ENCODE assay signal across 10 cellular contexts in the genomic region with DNA sequence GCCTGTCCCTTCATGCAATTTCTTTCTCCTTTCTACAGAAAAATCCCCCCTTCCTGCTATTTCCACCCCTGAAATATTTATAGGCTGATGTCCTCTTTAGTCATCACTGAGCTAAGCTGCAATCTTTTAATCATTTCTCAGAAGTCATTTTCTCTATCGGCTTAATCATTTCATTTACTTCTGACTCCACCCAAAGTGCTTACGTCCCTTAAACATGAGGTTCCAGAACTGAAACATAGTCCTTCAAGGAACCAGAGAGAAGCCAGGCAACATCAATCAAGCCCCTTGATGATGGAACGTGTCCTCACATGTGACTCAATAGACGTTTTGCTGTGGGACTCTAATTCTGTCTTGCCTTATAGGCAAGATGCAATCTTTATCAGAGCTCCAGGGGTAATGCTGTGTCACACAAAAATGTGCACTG.
DNase-seq lines count a peak whose midpoint lies in the region; ATAC-seq and TF ChIP-seq lines count a peak whose summit lies in the region.
"Had no signal": no experiment of that assay in that cellular context is flagged by ENCODE, and none has a peak within 500 bp of the region (broad histone marks: within the 10 kb centered on the region; RNA-seq: fewer than 3 reads in every experiment).

No MANE protein-coding gene starts in this region.

- WGBS in mammary epithelial cell (ENCODE audit: low coverage, missing lambda C conversion rate), result 0% methylated on average over 4 of the region's 4 CpGs
- WGBS in mesendoderm (ENCODE audit: extremely low coverage, insufficient coverage, low lambda C conversion rate), result no CpG with 5 or more reads among the region's 4 CpGs

- dilution Hi-C loops in mammary epithelial cell (cut with HindIII; ENCODE audit: low sequenced_read_pairs), result no loop called here

- ATAC-seq in HG03565 (IDR thresholded peaks at IDR 0.05; ENCODE audit: unreplicated experiment), result no peak

- no peak overlapping the region for H3K56ac ChIP-seq in mesendoderm (ENCODE audit: low read length)

- H2AK5ac ChIP-seq in mesendoderm (ENCODE audit: low read length), result no peak overlapping the region

- BruUV-seq in Calu3 (replicated peaks; lab: Mats Ljungman, UMichigan) (no TSS peak), mammary epithelial cell (replicated peaks; lab: Mats Ljungman, UMichigan) (no TSS peak)

- no peak overlapping the region for H4K8ac ChIP-seq in mesendoderm (ENCODE audit: low read depth, low read length)

- no peak overlapping the region for H4K5ac ChIP-seq in mesendoderm (ENCODE audit: low read length)

- H3K27ac ChIP-seq in mammary epithelial cell (ENCODE audit: insufficient read depth, low read depth, low read length), result peak overlapping the region; percentile 98
- no peak overlapping the region for H3K27ac ChIP-seq in mesendoderm (ENCODE audit: low read depth, low read length)

- TF ChIP-seq CTCF in Calu3 (IDR thresholded peaks at IDR 0.05; ENCODE audit: unreplicated experiment), result no peak
- no peak for TF ChIP-seq CTCF in mammary epithelial cell (conservative IDR thresholded peaks at IDR 0.05 in 1 of 2, IDR thresholded peaks at IDR 0.05 in 1 of 2; ENCODE audit: extremely low read depth in 1 of 2, insufficient read depth in 1 of 2, low read depth in 1 of 2, low read length in 2 of 2)
- TF ChIP-seq CTCF in type B pancreatic cell (conservative IDR thresholded peaks at IDR 0.05), result no peak

- in situ Hi-C loops in mammary epithelial cell (cut with MboI; ENCODE audit: low sequenced_read_pairs in 2 of 2), result no loop called here

- H3K23ac ChIP-seq in mesendoderm (ENCODE audit: low read length), result no peak overlapping the region

- no peak overlapping the region for H3K18ac ChIP-seq in mesendoderm (ENCODE audit: low read length)

- no peaks in the 10 kb centered on the region for H3K9me3 ChIP-seq in mammary epithelial cell (replicated peaks; ENCODE audit: insufficient read depth, low read length)

- no peak overlapping the region for H3K4me3 ChIP-seq in mammary epithelial cell (replicated peaks in 1 of 3; ENCODE audit: insufficient read depth in 1 of 3, low read depth in 2 of 3, low read length in 3 of 3)
- H3K4me3 ChIP-seq in mesendoderm (ENCODE audit: low read length), result no peak overlapping the region

- H3K36me3 ChIP-seq in mammary epithelial cell (ENCODE audit: insufficient read depth, low read length) (no peaks in the 10 kb centered on the region), mesendoderm (ENCODE audit: control insufficient read depth, insufficient read depth, low read length) (no peaks in the 10 kb centered on the region)

- H2BK15ac ChIP-seq in mesendoderm (replicated peaks; ENCODE audit: low read depth), result no peak overlapping the region

- DNase-seq in Calu3 (peak; percentile 25), LoVo (ENCODE audit: low spot score) (peak; percentile 85), mammary epithelial cell (peak; percentile 97), mesendoderm (no peak), NCI-H446 (lab: John Stamatoyannopoulos, UW) (no peak), SIG-M5 treated with dmso at 0.1 percent for 504 hours (lab: John Stamatoyannopoulos, UW; ENCODE audit: unreplicated experiment) (no peak), type B pancreatic cell (ENCODE audit: extremely low spot score, unreplicated experiment) (no peak)
- DNase-seq: KG1; stimulated activated naive CD4-positive, alpha-beta T cell had no signal

- CTCF ChIA-PET in Calu3 (lab: Charles Lee) (interaction anchor here (0.6 to 0.8 kb wide), 2 partner anchors 19 to 326 kb away, joined by 3 read pairs; no protein-coding TSS in a partner anchor), mammary epithelial cell (lab: Charles Lee; ENCODE audit: low non-redundant PET) (no interaction called here)

- H3K27me3 ChIP-seq in mammary epithelial cell (ENCODE audit: insufficient read depth, low read length) (no peaks in the 10 kb centered on the region), mesendoderm (ENCODE audit: insufficient read depth, low read length, poor library complexity) (no peaks in the 10 kb centered on the region)

- peaks cover 27% of the 10 kb centered on the region for H3K4me1 Mint-ChIP-seq in Calu3 (ENCODE audit: low read depth, unreplicated experiment)
- H3K4me1 Mint-ChIP-seq in type B pancreatic cell (ENCODE audit: unreplicated experiment), result peaks cover 8% of the 10 kb centered on the region

- H3K4me1 ChIP-seq in mammary epithelial cell (ENCODE audit: insufficient read depth, low read length) (peaks cover 65% of the 10 kb centered on the region), mesendoderm (ENCODE audit: control insufficient read depth, low read depth, low read length) (no peaks in the 10 kb centered on the region)

- peak overlapping the region; percentile 58 for H3K9ac ChIP-seq in mammary epithelial cell (ENCODE audit: insufficient read depth, low read length)
- H3K9ac ChIP-seq in mesendoderm (ENCODE audit: low read length), result no peak overlapping the region

- H3K27me3 Mint-ChIP-seq in Calu3 (ENCODE audit: unreplicated experiment) (no peaks in the 10 kb centered on the region), type B pancreatic cell (no peaks in the 10 kb centered on the region)

- H3K4me3 Mint-ChIP-seq in Calu3 (ENCODE audit: low read depth, unreplicated experiment), result no peak overlapping the region
- no peak overlapping the region for H3K4me3 Mint-ChIP-seq in type B pancreatic cell

- H3K27ac Mint-ChIP-seq in Calu3 (ENCODE audit: unreplicated experiment), result no peak overlapping the region
- no peak overlapping the region for H3K27ac Mint-ChIP-seq in type B pancreatic cell

- peak overlapping the region; percentile 68 for H3K4ac ChIP-seq in mesendoderm (ENCODE audit: low read depth, low read length)

- H3K9me3 Mint-ChIP-seq in Calu3 (ENCODE audit: low read depth, unreplicated experiment) (peaks cover 4% of the 10 kb centered on the region), type B pancreatic cell (peaks cover 4% of the 10 kb centered on the region)

- H2AFZ ChIP-seq in mammary epithelial cell (ENCODE audit: low read depth, low read length), result peak overlapping the region; percentile 20

- intact Hi-C loops in Calu3 (cut with micrococcal nuclease; ENCODE audit: unreplicated experiment) (loop anchor here (2.0 kb wide), 2 partner anchors 51 to 319 kb away; no protein-coding TSS in a partner anchor), mammary epithelial cell (cut with micrococcal nuclease) (loop anchor here (1.0 to 2.0 kb wide), 9 partner anchors 24 to 371 kb away; a partner anchor contains a TSS)

- no peak overlapping the region for H2BK5ac ChIP-seq in mesendoderm (ENCODE audit: low read length)

- no peaks in the 10 kb centered on the region for H3K79me1 ChIP-seq in mesendoderm (ENCODE audit: low read length)

- H4K20me1 ChIP-seq in mammary epithelial cell (ENCODE audit: insufficient read depth, low read length), result no peaks in the 10 kb centered on the region

- no peaks in the 10 kb centered on the region for H3K79me2 ChIP-seq in mammary epithelial cell (ENCODE audit: insufficient read depth, low read length)
- no peaks in the 10 kb centered on the region for H3K79me2 ChIP-seq in mesendoderm (ENCODE audit: control insufficient read depth, insufficient read depth, low read length)

- H3K4me2 ChIP-seq in mammary epithelial cell (ENCODE audit: insufficient read depth, low read depth, low read length), result peak overlapping the region; percentile 38
- H3K4me2 ChIP-seq in mesendoderm (ENCODE audit: low read length), result no peak overlapping the region

- H2BK120ac ChIP-seq in mesendoderm (ENCODE audit: low read depth, low read length), result no peak overlapping the region

- peaks cover 24% of the 10 kb centered on the region for H3K36me3 Mint-ChIP-seq in Calu3 (ENCODE audit: insufficient read depth, unreplicated experiment)
- no peaks in the 10 kb centered on the region for H3K36me3 Mint-ChIP-seq in type B pancreatic cell

Comparison
In these comparisons a context has a peak if more than half of its experiments do, and no peak if none do; other contexts are left out.
1. DNase-seq: peak in Calu3 (single experiment), LoVo (single experiment) and mammary epithelial cell (single experiment); none in mesendoderm (single experiment), NCI-H446 (0 of 2), SIG-M5 treated with dmso at 0.1 percent for 504 hours (single experiment) and type B pancreatic cell (single experiment).